ENCODE assay signal across 9 cellular contexts in genomic region chr11:128399186-128399585, GRCh38.
DNase-seq lines count a peak whose midpoint lies in the region; ATAC-seq and TF ChIP-seq lines count a peak whose summit lies in the region.
"Had no signal": no experiment of that assay in that cellular context is flagged by ENCODE, and none has a peak within 500 bp of the region (broad histone marks: within the 10 kb centered on the region; RNA-seq: fewer than 3 reads in every experiment).

No MANE protein-coding gene starts in this region.

- H3K27me3 ChIP-seq in RWPE2 (ENCODE audit: insufficient read depth, poor library complexity, severe bottlenecking) (no peaks in the 10 kb centered on the region), gastrocnemius medialis (no peaks in the 10 kb centered on the region)

- no peaks in the 10 kb centered on the region for H3K27me3 Mint-ChIP-seq in activated CD4-positive, alpha-beta T cell treated with anti-CD3 and anti-CD28 coated beads for 36 hours
- no peaks in the 10 kb centered on the region for H3K27me3 Mint-ChIP-seq in activated CD4-positive, alpha-beta T cell treated with anti-CD3 and anti-CD28 coated beads, Interleukin-2, amount 10 ng/mL, durations not matched to agents 24 days and 14 days

- H3K9me3 Mint-ChIP-seq in activated CD4-positive, alpha-beta T cell treated with anti-CD3 and anti-CD28 coated beads for 36 hours (ENCODE audit: low read depth) = no peaks in the 10 kb centered on the region
- H3K9me3 Mint-ChIP-seq in activated CD4-positive, alpha-beta T cell treated with anti-CD3 and anti-CD28 coated beads, Interleukin-2, amount 10 ng/mL, durations not matched to agents 24 days and 14 days = no peaks in the 10 kb centered on the region

- TF ChIP-seq CTCF in RWPE2 (IDR thresholded peaks at IDR 0.05; ENCODE audit: poor library complexity, severe bottlenecking) (no peak), gastrocnemius medialis (IDR thresholded peaks at IDR 0.05 in 4 of 5, conservative IDR thresholded peaks at IDR 0.05 in 1 of 5) (no peak)

- CTCF ChIA-PET in activated CD4-positive, alpha-beta T cell treated with anti-CD3 and anti-CD28 coated beads for 36 hours (lab: Charles Lee) = interaction anchor here (2.5 kb wide), 1 partner anchor 10 kb away, joined by 10 read pairs; no protein-coding TSS in a partner anchor

- peak overlapping the region; percentile 13 for H3K27ac ChIP-seq in RWPE2 (ENCODE audit: poor library complexity, severe bottlenecking)
- H3K27ac ChIP-seq in gastrocnemius medialis = peak overlapping the region; percentile 18 to 76 (median 70)
- H3K27ac ChIP-seq: C4-2B had no signal

- POLR2A ChIA-PET in activated CD4-positive, alpha-beta T cell treated with anti-CD3 and anti-CD28 coated beads for 36 hours (lab: Charles Lee) = no interaction called here

- peak; percentile 22 for DNase-seq in activated CD4-positive, alpha-beta T cell treated with anti-CD3 and anti-CD28 coated beads for 36 hours
- DNase-seq in activated CD4-positive, alpha-beta T cell treated with anti-CD3 and anti-CD28 coated beads, Interleukin-2, amount 10 ng/mL, durations not matched to agents 24 days and 14 days = no peak
- DNase-seq in RWPE2 (ENCODE audit: low spot score) (no peak), gastrocnemius medialis (peak in 1 of 2 donors; percentile 12), NCI-H1694 (lab: John Stamatoyannopoulos, UW) (no peak)

- H3K9me3 ChIP-seq in RWPE2 (ENCODE audit: severe bottlenecking) (no peaks in the 10 kb centered on the region), gastrocnemius medialis (no peaks in the 10 kb centered on the region)

- H3K4me3 ChIP-seq in RWPE2 (ENCODE audit: severe bottlenecking) = no peak overlapping the region
- no peak overlapping the region for H3K4me3 ChIP-seq in gastrocnemius medialis

- peaks cover 31% of the 10 kb centered on the region for H3K4me1 Mint-ChIP-seq in activated CD4-positive, alpha-beta T cell treated with anti-CD3 and anti-CD28 coated beads for 36 hours
- H3K4me1 Mint-ChIP-seq in activated CD4-positive, alpha-beta T cell treated with anti-CD3 and anti-CD28 coated beads, Interleukin-2, amount 10 ng/mL, durations not matched to agents 24 days and 14 days = peaks cover 9% of the 10 kb centered on the region

- peak; percentile 77 for ATAC-seq in activated CD4-positive, alpha-beta T cell treated with anti-CD3 and anti-CD28 coated beads for 36 hours
- ATAC-seq in HG02981 (IDR thresholded peaks at IDR 0.05; ENCODE audit: unreplicated experiment) (peak; percentile 71), RWPE2 (ENCODE audit: low read depth) (peak; percentile 93), gastrocnemius medialis (peak; percentile 96 to 98), HG03571 (IDR thresholded peaks at IDR 0.05; ENCODE audit: unreplicated experiment) (no peak), HG02571 (IDR thresholded peaks at IDR 0.05; ENCODE audit: unreplicated experiment) (no peak)

- no peak for TF ChIP-seq POLR2A in gastrocnemius medialis (IDR thresholded peaks at IDR 0.05)

- in situ Hi-C loops in gastrocnemius medialis (cut with MboI; ENCODE audit: low sequenced_read_pairs in 4 of 4) = no loop called here

- H3K4me1 ChIP-seq in RWPE2 (ENCODE audit: insufficient read depth, poor library complexity, severe bottlenecking) = peaks cover 12% of the 10 kb centered on the region
- peaks cover 25 to 27% of the 10 kb centered on the region in 2 donors for H3K4me1 ChIP-seq in gastrocnemius medialis

- H3K4me3 Mint-ChIP-seq in activated CD4-positive, alpha-beta T cell treated with anti-CD3 and anti-CD28 coated beads for 36 hours = no peak overlapping the region
- no peak overlapping the region for H3K4me3 Mint-ChIP-seq in activated CD4-positive, alpha-beta T cell treated with anti-CD3 and anti-CD28 coated beads, Interleukin-2, amount 10 ng/mL, durations not matched to agents 24 days and 14 days

- H3K27ac Mint-ChIP-seq in activated CD4-positive, alpha-beta T cell treated with anti-CD3 and anti-CD28 coated beads for 36 hours = no peak overlapping the region
- no peak overlapping the region for H3K27ac Mint-ChIP-seq in activated CD4-positive, alpha-beta T cell treated with anti-CD3 and anti-CD28 coated beads, Interleukin-2, amount 10 ng/mL, durations not matched to agents 24 days and 14 days

- intact Hi-C loops in activated CD4-positive, alpha-beta T cell treated with anti-CD3 and anti-CD28 coated beads for 36 hours (cut with DNase I, micrococcal nuclease) = no loop called here
- intact Hi-C loops in activated CD4-positive, alpha-beta T cell treated with anti-CD3 and anti-CD28 coated beads, Interleukin-2, amount 10 ng/mL, durations not matched to agents 24 days and 14 days (cut with micrococcal nuclease) = no loop called here
- intact Hi-C loops in gastrocnemius medialis (cut with DNase I; ENCODE audit: low total_unique reads) = loop anchor here (5.0 kb wide), 1 partner anchor 123 kb away; no protein-coding TSS in a partner anchor

- H3K36me3 ChIP-seq in RWPE2 (ENCODE audit: low read depth) (no peaks in the 10 kb centered on the region), gastrocnemius medialis (no peaks in the 10 kb centered on the region)

- H3K36me3 Mint-ChIP-seq in activated CD4-positive, alpha-beta T cell treated with anti-CD3 and anti-CD28 coated beads for 36 hours (ENCODE audit: low read depth) = no peaks in the 10 kb centered on the region
- no peaks in the 10 kb centered on the region for H3K36me3 Mint-ChIP-seq in activated CD4-positive, alpha-beta T cell treated with anti-CD3 and anti-CD28 coated beads, Interleukin-2, amount 10 ng/mL, durations not matched to agents 24 days and 14 days (ENCODE audit: low read depth)

Comparison
In these comparisons a context has a peak if more than half of its experiments do, and no peak if none do; other contexts are left out.
1. ATAC-seq: peak in activated CD4-positive, alpha-beta T cell treated with anti-CD3 and anti-CD28 coated beads for 36 hours (single experiment), HG02981 (single experiment), RWPE2 (single experiment) and gastrocnemius medialis (2 of 2); none in HG03571 (single experiment) and HG02571 (single experiment).